Comparison of ENCODE assay signal across 1 cellular context in the genomic region with DNA sequence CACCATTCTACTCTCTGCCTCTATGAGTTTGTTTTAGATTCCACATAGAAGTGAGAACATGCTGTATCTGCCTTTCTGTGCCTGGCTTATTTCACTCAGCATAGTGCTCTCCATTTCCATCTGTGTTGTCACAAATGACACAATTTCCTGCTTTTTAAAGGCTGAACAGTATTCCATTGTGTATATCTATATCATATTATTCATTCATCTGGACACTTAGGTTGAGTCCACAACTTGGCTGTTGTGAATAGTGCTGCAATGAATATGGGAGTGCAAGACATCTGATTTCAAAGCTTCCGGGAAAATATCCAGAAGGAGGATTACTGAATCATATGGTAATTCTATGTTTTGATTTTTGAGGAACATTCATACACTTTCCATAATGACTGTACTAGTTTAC.
TF ChIP-seq lines count a peak whose summit lies in the region.

No MANE protein-coding gene starts in this region.

TF ChIP-seq in IMR-90, 13 proteins besides CTCF, POLR2A, EP300 and RAD21 (continued from another document):
- TF ChIP-seq BHLHE40 (IDR thresholded peaks at IDR 0.05; ENCODE audit: low read depth, low read length) (no peak), MAFK (IDR thresholded peaks at IDR 0.05; ENCODE audit: low read depth, low read length) (no peak), ELK1 (IDR thresholded peaks at IDR 0.05; ENCODE audit: borderline replicate concordance, low read depth, low read length) (no peak)
